Comparison of ENCODE assay signal across 1 cellular context in genomic region chr16:11992594-11993524, GRCh38.
TF ChIP-seq lines count a peak whose summit lies in the region.

No MANE protein-coding gene starts in this region.

TF ChIP-seq in H1, 55 proteins besides CTCF, POLR2A, EP300 and RAD21:
- TF ChIP-seq JUND (IDR thresholded peaks at IDR 0.05; ENCODE audit: low read length) (no peak), EGR1 (IDR thresholded peaks at IDR 0.05; ENCODE audit: borderline replicate concordance, low read depth, low read length) (no peak), CHD1 (IDR thresholded peaks at IDR 0.05; ENCODE audit: low read depth, low read length) (no peak)
- TF ChIP-seq, protein P1, sequence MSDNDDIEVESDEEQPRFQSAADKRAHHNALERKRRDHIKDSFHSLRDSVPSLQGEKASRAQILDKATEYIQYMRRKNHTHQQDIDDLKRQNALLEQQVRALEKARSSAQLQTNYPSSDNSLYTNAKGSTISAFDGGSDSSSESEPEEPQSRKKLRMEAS (IDR thresholded peaks at IDR 0.05): 0 out of 2 replicates have a peak, but pooled peaks have one; percentile 24
